Comparison of ENCODE assay signal across 8 cellular contexts in the genomic region with DNA sequence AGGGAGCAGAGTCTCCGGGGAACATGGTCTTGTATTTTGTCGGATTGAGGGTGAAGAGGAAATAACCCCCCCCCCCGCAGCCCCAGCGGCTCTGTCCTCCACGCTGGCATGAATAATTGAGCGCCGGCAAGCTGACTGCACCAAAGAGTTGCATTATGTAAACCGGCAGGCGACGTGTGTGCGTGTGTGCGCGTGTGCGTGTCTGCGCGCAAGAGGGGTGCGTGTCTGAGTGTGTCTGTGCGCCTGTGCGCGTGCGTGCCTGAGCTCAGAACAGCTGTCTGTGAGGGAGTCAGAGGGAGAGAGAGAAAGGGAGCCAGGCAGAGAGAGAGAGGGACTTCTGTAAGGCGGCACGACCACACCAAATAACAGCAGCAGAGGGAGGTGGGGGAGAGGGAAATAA.
DNase-seq lines count a peak whose midpoint lies in the region; ATAC-seq and TF ChIP-seq lines count a peak whose summit lies in the region.

No MANE protein-coding gene starts in this region.

- H3K79me2 ChIP-seq in neural progenitor cell (ENCODE audit: low read depth): no peaks in the 10 kb centered on the region

- peak; percentile 67 for DNase-seq in EL
- no peak for DNase-seq in WERI-Rb-1
- DNase-seq in fibroblast of the aortic adventitia (ENCODE audit: low read depth): peak; percentile 83
- peak; percentile 45 for DNase-seq in neural progenitor cell (ENCODE audit: low spot score)
- DNase-seq in NCI-H510A (lab: John Stamatoyannopoulos, UW): no peak
- no peak for DNase-seq in HAP-1 (ENCODE audit: low spot score in 2 of 2)

- H3K9me3 ChIP-seq in WERI-Rb-1 (ENCODE audit: severe bottlenecking) (no peaks in the 10 kb centered on the region), neural progenitor cell (ENCODE audit: low read depth) (no peaks in the 10 kb centered on the region), HAP-1 (no peaks in the 10 kb centered on the region)

- H3K4me3 ChIP-seq in WERI-Rb-1 (ENCODE audit: low read depth, low read length): no peak overlapping the region
- H3K4me3 ChIP-seq in fibroblast of the aortic adventitia (ENCODE audit: low read depth, low read length): peak overlapping the region; percentile 57
- peak overlapping the region; percentile 3 for H3K4me3 ChIP-seq in neural progenitor cell
- no peak overlapping the region for H3K4me3 ChIP-seq in HAP-1

- no peak for TF ChIP-seq CTCF in WERI-Rb-1 (IDR thresholded peaks at IDR 0.05; ENCODE audit: low read depth, low read length)
- no peak for TF ChIP-seq CTCF in fibroblast of the aortic adventitia (IDR thresholded peaks at IDR 0.05; ENCODE audit: insufficient read depth, low read length)
- no peak for TF ChIP-seq CTCF in neural progenitor cell (IDR thresholded peaks at IDR 0.05)

- H3K36me3 ChIP-seq in WERI-Rb-1 (no peaks in the 10 kb centered on the region; the same call in none of the 2 replicates), neural progenitor cell (no peaks in the 10 kb centered on the region), HAP-1 (replicated peaks) (no peaks in the 10 kb centered on the region)

- ATAC-seq in HG03045 (IDR thresholded peaks at IDR 0.05; ENCODE audit: unreplicated experiment) (peak; percentile 85), GM18907 (IDR thresholded peaks at IDR 0.05; ENCODE audit: unreplicated experiment) (no peak)

- peaks cover 6% of the 10 kb centered on the region for H3K27me3 Mint-ChIP-seq in neural progenitor cell (ENCODE audit: insufficient read depth, low read depth)

- peak overlapping the region; percentile 77 for H3K4me3 Mint-ChIP-seq in neural progenitor cell

- peaks cover 34% of the 10 kb centered on the region for H3K4me1 Mint-ChIP-seq in neural progenitor cell

- no peak overlapping the region for H2AFZ ChIP-seq in neural progenitor cell (replicated peaks)

- H3K9ac ChIP-seq in neural progenitor cell: no peak overlapping the region

- H3K9me3 Mint-ChIP-seq in neural progenitor cell: no peaks in the 10 kb centered on the region

- H3K4me1 ChIP-seq in neural progenitor cell (peaks cover 39% of the 10 kb centered on the region), HAP-1 (peaks cover 11% of the 10 kb centered on the region)

- H3K27ac ChIP-seq in WERI-Rb-1 (peak overlapping the region; percentile 36; the same call in 1 of the 2 replicates), neural progenitor cell (no peak overlapping the region)

- H3K27ac Mint-ChIP-seq in neural progenitor cell: peak overlapping the region; percentile 90

- in situ Hi-C loops in HAP-1 (cut with MboI; ENCODE audit: low sequenced_read_pairs): no loop called here

- peak overlapping the region; percentile 53 for H3K4me2 ChIP-seq in neural progenitor cell

- H3K27me3 ChIP-seq in WERI-Rb-1 (ENCODE audit: insufficient read depth, low read depth, severe bottlenecking): no peaks in the 10 kb centered on the region
- H3K27me3 ChIP-seq in neural progenitor cell: no peaks in the 10 kb centered on the region
- no peaks in the 10 kb centered on the region for H3K27me3 ChIP-seq in HAP-1 (ENCODE audit: low read depth)

- peaks cover 3% of the 10 kb centered on the region for H3K36me3 Mint-ChIP-seq in neural progenitor cell

- peaks cover 26% of the 10 kb centered on the region for H3F3A ChIP-seq in neural progenitor cell (ENCODE audit: low read depth)

- H4K20me1 ChIP-seq in neural progenitor cell (ENCODE audit: low read depth): peaks cover 4% of the 10 kb centered on the region

Comparison
In these comparisons a context has a peak if more than half of its experiments do, and no peak if none do; other contexts are left out.
1. DNase-seq: peak in EL (single experiment), fibroblast of the aortic adventitia (single experiment) and neural progenitor cell (single experiment); none in WERI-Rb-1 (single experiment), NCI-H510A (single experiment) and HAP-1 (0 of 2).
2. H3K4me3 ChIP-seq: peak in fibroblast of the aortic adventitia (single experiment) and neural progenitor cell (single experiment); none in WERI-Rb-1 (single experiment) and HAP-1 (single experiment).